Comparison of ENCODE assay signal across 9 cellular contexts in genomic region chr3:39384665-39385000, GRCh38. TPM values are rescaled to one million over a fixed set of nuclear protein-coding genes. Genes with fewer than 3 reads are reported as not detected.
DNase-seq lines count a peak whose midpoint lies in the region; ATAC-seq and TF ChIP-seq lines count a peak whose summit lies in the region.
"Had no signal": no experiment of that assay in that cellular context is flagged by ENCODE, and none has a peak within 500 bp of the region (broad histone marks: within the 10 kb centered on the region; RNA-seq: fewer than 3 reads in every experiment).

No MANE protein-coding gene starts in this region.

- peaks cover 23% of the 10 kb centered on the region for H3K36me3 Mint-ChIP-seq in activated CD4-positive, alpha-beta T cell treated with anti-CD3 and anti-CD28 coated beads, Interleukin-2, amount 10 ng/mL, durations not matched to agents 24 days and 14 days (ENCODE audit: low read depth)
- H3K36me3 Mint-ChIP-seq in activated naive CD8-positive, alpha-beta T cell treated with anti-CD3 and anti-CD28 coated beads, Interleukin-2, amount 10 ng/mL, durations not matched to agents 7 days and 5 days, result peaks cover 19% of the 10 kb centered on the region

- H3K27me3 Mint-ChIP-seq in activated CD4-positive, alpha-beta T cell treated with anti-CD3 and anti-CD28 coated beads, Interleukin-2, amount 10 ng/mL, durations not matched to agents 24 days and 14 days, result no peaks in the 10 kb centered on the region
- no peaks in the 10 kb centered on the region for H3K27me3 Mint-ChIP-seq in activated naive CD8-positive, alpha-beta T cell treated with anti-CD3 and anti-CD28 coated beads, Interleukin-2, amount 10 ng/mL, durations not matched to agents 7 days and 5 days

- peaks cover 22% of the 10 kb centered on the region for H3K4me1 ChIP-seq in suprapubic skin

- DNase-seq in activated CD4-positive, alpha-beta T cell treated with anti-CD3 and anti-CD28 coated beads, Interleukin-2, amount 10 ng/mL, durations not matched to agents 24 days and 14 days, result no peak
- no peak for DNase-seq in activated CD4-positive, alpha-beta T cell treated with anti-CD3 and anti-CD28 coated beads for 1 hour
- DNase-seq in activated naive CD8-positive, alpha-beta T cell treated with anti-CD3 and anti-CD28 coated beads, Interleukin-2, amount 10 ng/mL, durations not matched to agents 7 days and 5 days, result no peak
- DNase-seq in left kidney (ENCODE audit: low read depth, low spot score), result peak; percentile 25
- DNase-seq in suprapubic skin (ENCODE audit: low spot score in 2 of 2), result no peak
- DNase-seq in caudate nucleus (lab: John Stamatoyannopoulos, UW), result no peak
- DNase-seq in activated effector memory CD4-positive, alpha-beta T cell treated with anti-CD3 and anti-CD28 coated beads, Interleukin-2, amount 50 U/mL, for 16 hours, result no peak

- H3K27ac ChIP-seq in suprapubic skin (peak overlapping the region; percentile 96), caudate nucleus (ENCODE audit: low read depth, low read length) (no peak overlapping the region)

- peak overlapping the region; percentile 99 for H3K27ac Mint-ChIP-seq in activated CD4-positive, alpha-beta T cell treated with anti-CD3 and anti-CD28 coated beads, Interleukin-2, amount 10 ng/mL, durations not matched to agents 24 days and 14 days
- H3K27ac Mint-ChIP-seq in activated naive CD8-positive, alpha-beta T cell treated with anti-CD3 and anti-CD28 coated beads, Interleukin-2, amount 10 ng/mL, durations not matched to agents 7 days and 5 days, result peak overlapping the region; percentile 99

- no peaks in the 10 kb centered on the region for H3K27me3 ChIP-seq in suprapubic skin

- TF ChIP-seq CTCF in suprapubic skin (IDR thresholded peaks at IDR 0.05), result no peak

- 67% methylated on average over 14 of the region's 14 CpGs for WGBS in suprapubic skin

- peak overlapping the region; percentile 100 for H3K4me3 Mint-ChIP-seq in activated CD4-positive, alpha-beta T cell treated with anti-CD3 and anti-CD28 coated beads, Interleukin-2, amount 10 ng/mL, durations not matched to agents 24 days and 14 days
- peak overlapping the region; percentile 98 for H3K4me3 Mint-ChIP-seq in activated naive CD8-positive, alpha-beta T cell treated with anti-CD3 and anti-CD28 coated beads, Interleukin-2, amount 10 ng/mL, durations not matched to agents 7 days and 5 days

- TF ChIP-seq EP300 in suprapubic skin (IDR thresholded peaks at IDR 0.05), result no peak

- POLR2A ChIA-PET in activated naive CD8-positive, alpha-beta T cell treated with anti-CD3 and anti-CD28 coated beads, Interleukin-2, amount 10 ng/mL, durations not matched to agents 7 days and 5 days (lab: Charles Lee), result interaction anchor here (0.6 to 2.1 kb wide), 5 partner anchors 22 to 280 kb away, joined by 3 to 42 read pairs (median 3); partner anchors contain the start of gene RPSA

- ATAC-seq in activated naive CD8-positive, alpha-beta T cell treated with anti-CD3 and anti-CD28 coated beads, Interleukin-2, amount 10 ng/mL, durations not matched to agents 7 days and 5 days (ENCODE audit: low read depth), result no peak
- no peak for ATAC-seq in HG03159 (IDR thresholded peaks at IDR 0.05; ENCODE audit: unreplicated experiment)

- H3K9me3 ChIP-seq in suprapubic skin, result no peaks in the 10 kb centered on the region

- no peak for TF ChIP-seq POLR2A in suprapubic skin (IDR thresholded peaks at IDR 0.05)

- H3K4me1 Mint-ChIP-seq in activated CD4-positive, alpha-beta T cell treated with anti-CD3 and anti-CD28 coated beads, Interleukin-2, amount 10 ng/mL, durations not matched to agents 24 days and 14 days, result peaks cover 45% of the 10 kb centered on the region
- H3K4me1 Mint-ChIP-seq in activated naive CD8-positive, alpha-beta T cell treated with anti-CD3 and anti-CD28 coated beads, Interleukin-2, amount 10 ng/mL, durations not matched to agents 7 days and 5 days, result peaks cover 50% of the 10 kb centered on the region

- intact Hi-C loops in activated CD4-positive, alpha-beta T cell treated with anti-CD3 and anti-CD28 coated beads, Interleukin-2, amount 10 ng/mL, durations not matched to agents 24 days and 14 days (cut with micrococcal nuclease), result loop anchor here (1.0 to 5.0 kb wide), 5 partner anchors 22 to 332 kb away; partner anchors contain the start of genes GORASP1, RPSA, SCN11A and TTC21A

- H3K4me3 ChIP-seq in suprapubic skin, result peak overlapping the region; percentile 88

- H3K36me3 ChIP-seq in suprapubic skin, result no peaks in the 10 kb centered on the region

- no peaks in the 10 kb centered on the region for H3K9me3 Mint-ChIP-seq in activated CD4-positive, alpha-beta T cell treated with anti-CD3 and anti-CD28 coated beads, Interleukin-2, amount 10 ng/mL, durations not matched to agents 24 days and 14 days
- H3K9me3 Mint-ChIP-seq in activated naive CD8-positive, alpha-beta T cell treated with anti-CD3 and anti-CD28 coated beads, Interleukin-2, amount 10 ng/mL, durations not matched to agents 7 days and 5 days, result no peaks in the 10 kb centered on the region

RNA-seq across cellular contexts. Expression of gene SLC25A38, which starts 1.5 kb away (rescaled TPM):
- 37.8 and 38.2 TPM in 2 replicates for total RNA-seq in activated CD4-positive, alpha-beta T cell treated with anti-CD3 and anti-CD28 coated beads, Interleukin-2, amount 10 ng/mL, durations not matched to agents 24 days and 14 days
- total RNA-seq in activated naive CD8-positive, alpha-beta T cell treated with anti-CD3 and anti-CD28 coated beads, Interleukin-2, amount 10 ng/mL, durations not matched to agents 7 days and 5 days, result 10 to 100 TPM; 46.0 to 46.1 TPM
- 10 to 100 TPM; 14.8 to 19.6 (median 15.7) TPM for total RNA-seq in suprapubic skin

RNA-seq across cellular contexts. Expression of gene RPSA, which starts 21.9 kb away (rescaled TPM):
- total RNA-seq in activated CD4-positive, alpha-beta T cell treated with anti-CD3 and anti-CD28 coated beads, Interleukin-2, amount 10 ng/mL, durations not matched to agents 24 days and 14 days, result 1,932 and 1,935 TPM in 2 replicates
- total RNA-seq in activated naive CD8-positive, alpha-beta T cell treated with anti-CD3 and anti-CD28 coated beads, Interleukin-2, amount 10 ng/mL, durations not matched to agents 7 days and 5 days, result 1,000 to 10,000 TPM; 1,282 to 1,296 TPM
- total RNA-seq in suprapubic skin, result 1,000 to 10,000 TPM in 3 of 4 donors, 100 to 1,000 TPM in 1; 758 to 1,526 (median 1,196) TPM

RNA-seq across cellular contexts. Expression of gene CCR8, which starts 55.1 kb away (rescaled TPM):
- 5.7 and 7.5 TPM in 2 replicates for total RNA-seq in activated CD4-positive, alpha-beta T cell treated with anti-CD3 and anti-CD28 coated beads, Interleukin-2, amount 10 ng/mL, durations not matched to agents 24 days and 14 days
- total RNA-seq in activated naive CD8-positive, alpha-beta T cell treated with anti-CD3 and anti-CD28 coated beads, Interleukin-2, amount 10 ng/mL, durations not matched to agents 7 days and 5 days, result 1 to 10 TPM; 1.1 to 1.2 TPM
- total RNA-seq in suprapubic skin, result not detected
- total RNA-seq: lung microvascular endothelial cell had no signal
